ENCODE assay signal across 8 cellular contexts in the genomic region with DNA sequence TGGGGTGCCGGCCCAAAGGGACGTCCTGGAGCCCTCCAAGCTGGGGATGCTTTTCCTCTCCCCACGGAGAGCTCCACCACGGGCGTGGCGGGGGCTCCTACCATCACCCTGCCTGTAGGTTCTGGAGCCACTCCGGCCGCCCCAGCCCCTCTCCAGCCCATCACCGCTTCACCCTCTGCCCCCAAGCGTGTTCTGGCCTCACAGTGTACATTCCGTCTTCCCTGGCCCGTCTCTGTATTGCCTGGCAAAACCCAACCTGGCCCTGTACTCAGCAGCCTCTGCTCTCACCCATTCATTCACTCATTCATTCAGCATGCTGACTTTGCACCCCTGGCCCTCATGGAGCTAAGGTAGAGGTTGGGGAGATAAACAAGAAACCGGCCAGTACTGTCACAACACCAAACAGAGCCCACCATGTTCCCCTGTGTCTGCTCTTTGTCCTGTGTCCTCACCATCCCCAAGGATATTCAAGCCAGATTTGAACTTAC. TPM values are rescaled to one million over a fixed set of nuclear protein-coding genes. Genes with fewer than 3 reads are reported as not detected.
DNase-seq lines count a peak whose midpoint lies in the region; ATAC-seq, FAIRE-seq and TF ChIP-seq lines count a peak whose summit lies in the region.

No MANE protein-coding gene starts in this region.

- ATAC-seq in gastrocnemius medialis = no peak
- no peak for ATAC-seq in GM21576 (IDR thresholded peaks at IDR 0.05; ENCODE audit: unreplicated experiment)
- no peak for ATAC-seq in HG03108 (IDR thresholded peaks at IDR 0.05; ENCODE audit: unreplicated experiment)

- H3K27me3 ChIP-seq in gastrocnemius medialis = no peaks in the 10 kb centered on the region

- peak overlapping the region; percentile 92 for H3K9ac ChIP-seq in SK-N-MC (ENCODE audit: insufficient read length)

- peak; percentile 45 for FAIRE-seq in GM12891 (lab: Jason Lieb, UNC)

- DNase-seq in GM12891 (ENCODE audit: insufficient read length, low spot score) (no peak), SK-N-MC (ENCODE audit: low read depth, low spot score) (no peak), fibroblast of pulmonary artery (ENCODE audit: low read depth) (no peak), gastrocnemius medialis (no peak), kidney tubule cell (ENCODE audit: low spot score) (no peak), NCI-H748 (lab: John Stamatoyannopoulos, UW; ENCODE audit: unreplicated experiment) (no peak)

- intact Hi-C loops in gastrocnemius medialis (cut with DNase I; ENCODE audit: low total_unique reads) = loop anchor here (2.0 to 5.0 kb wide), 3 partner anchors 19 to 91 kb away; partner anchors contain the start of gene WDR25

- H3K36me3 ChIP-seq in SK-N-MC (ENCODE audit: insufficient read depth, low read length) (no peaks in the 10 kb centered on the region), gastrocnemius medialis (no peaks in the 10 kb centered on the region)

- H3K4me3 ChIP-seq in SK-N-MC = peak overlapping the region; percentile 90
- H3K4me3 ChIP-seq in fibroblast of pulmonary artery (replicated peaks; ENCODE audit: low read depth, low read length) = peak overlapping the region; percentile 63
- peak overlapping the region; percentile 73 to 98 (median 84) for H3K4me3 ChIP-seq in gastrocnemius medialis

- peaks cover 31 to 36% of the 10 kb centered on the region in 2 donors for H3K4me1 ChIP-seq in gastrocnemius medialis

- in situ Hi-C loops in gastrocnemius medialis (cut with MboI; ENCODE audit: low sequenced_read_pairs in 4 of 4) = no loop called here

- no peak for TF ChIP-seq CTCF in fibroblast of pulmonary artery (IDR thresholded peaks at IDR 0.05; ENCODE audit: low read length, missing control alignments)
- TF ChIP-seq CTCF in gastrocnemius medialis (IDR thresholded peaks at IDR 0.05 in 4 of 5, conservative IDR thresholded peaks at IDR 0.05 in 1 of 5) = peak in 1 of 5 experiments; percentile 6

- no peaks in the 10 kb centered on the region for H3K9me3 ChIP-seq in SK-N-MC (ENCODE audit: low read depth, low read length)
- H3K9me3 ChIP-seq in gastrocnemius medialis = no peaks in the 10 kb centered on the region

- no peak overlapping the region for H3K27ac ChIP-seq in SK-N-MC
- H3K27ac ChIP-seq in gastrocnemius medialis = peak overlapping the region; percentile 88 to 98 (median 92)

- TF ChIP-seq POLR2A in GM12891 (IDR thresholded peaks at IDR 0.05; ENCODE audit: low read depth, low read length) = no peak
- TF ChIP-seq POLR2A in gastrocnemius medialis (IDR thresholded peaks at IDR 0.05) = no peak

TF ChIP-seq in GM12891, 5 proteins besides CTCF, POLR2A, EP300 and RAD21:
- TF ChIP-seq SPI1 (IDR thresholded peaks at IDR 0.05; ENCODE audit: low read depth, low read length) = no peak
- TF ChIP-seq POU2F2 (IDR thresholded peaks at IDR 0.05; ENCODE audit: low read depth, low read length) = no peak
- TF ChIP-seq POLR2AphosphoS5 (IDR thresholded peaks at IDR 0.05; ENCODE audit: low read depth, low read length) = no peak
- TF ChIP-seq TAF1 (IDR thresholded peaks at IDR 0.05; ENCODE audit: low read depth, low read length) = no peak
- TF ChIP-seq PAX5 (IDR thresholded peaks at IDR 0.05; ENCODE audit: insufficient read depth, low read length, severe bottlenecking) = no peak

RNA-seq across cellular contexts. Expression of gene SLC25A29, which starts 20.3 kb away (rescaled TPM):
- polyA plus RNA-seq in GM12891 (2012; ENCODE audit: low read depth, missing spikeins) = 3.8 TPM
- 10 to 100 TPM in 2 of 4 donors, 1 to 10 TPM in 2; 9.0 to 17.4 (median 13.4) TPM for total RNA-seq in gastrocnemius medialis

RNA-seq across cellular contexts. Expression of gene SLC25A47, which starts 37.2 kb away (rescaled TPM):
- polyA plus RNA-seq in GM12891 (2012; ENCODE audit: low read depth, missing spikeins) = not detected
- 1 to 10 TPM in 1 of 4 donors, under 1 TPM in 1, not detected in 2; 0.46 to 1.3 TPM for total RNA-seq in gastrocnemius medialis

RNA-seq across cellular contexts. Expression of gene YY1, which starts 47.0 kb away (rescaled TPM):
- polyA plus RNA-seq in GM12891 (2012; ENCODE audit: low read depth, missing spikeins) = 36.2 TPM
- 10 to 100 TPM; 39.3 to 48.7 (median 43.7) TPM for total RNA-seq in gastrocnemius medialis
